In genomic region chr10:131311661-131312260, GRCh38 we compare ENCODE assay signal across 1 cellular context.
TF ChIP-seq lines count a peak whose summit lies in the region.

TCERG1L (minus strand) TSS chr10:131311721; CDS start chr10:131311635, 86 bp downstream.

TF ChIP-seq in IMR-90, 13 proteins besides CTCF, POLR2A, EP300 and RAD21 (continued from another document):
- TF ChIP-seq MAZ (IDR thresholded peaks at IDR 0.05; ENCODE audit: borderline replicate concordance, low read depth, low read length) (no peak), USF2 (IDR thresholded peaks at IDR 0.05; ENCODE audit: low read depth, low read length) (no peak), CHD1 (IDR thresholded peaks at IDR 0.05; ENCODE audit: low read depth, low read length) (no peak), ELK1 (IDR thresholded peaks at IDR 0.05; ENCODE audit: borderline replicate concordance, low read depth, low read length) (no peak), MAFK (IDR thresholded peaks at IDR 0.05; ENCODE audit: low read depth, low read length) (no peak), MXI1 (IDR thresholded peaks at IDR 0.05; ENCODE audit: borderline replicate concordance, low read depth, low read length) (no peak), SMC3 (IDR thresholded peaks at IDR 0.05; ENCODE audit: low read depth, low read length) (no peak), RCOR1 (IDR thresholded peaks at IDR 0.05; ENCODE audit: insufficient replicate concordance, low read length) (no peak), RFX5 (IDR thresholded peaks at IDR 0.05; ENCODE audit: low read depth, low read length) (no peak)
TF ChIP-seq in IMR-90: peak in this region for 0.
